ENCODE assay signal across 11 cellular contexts in the genomic region with DNA sequence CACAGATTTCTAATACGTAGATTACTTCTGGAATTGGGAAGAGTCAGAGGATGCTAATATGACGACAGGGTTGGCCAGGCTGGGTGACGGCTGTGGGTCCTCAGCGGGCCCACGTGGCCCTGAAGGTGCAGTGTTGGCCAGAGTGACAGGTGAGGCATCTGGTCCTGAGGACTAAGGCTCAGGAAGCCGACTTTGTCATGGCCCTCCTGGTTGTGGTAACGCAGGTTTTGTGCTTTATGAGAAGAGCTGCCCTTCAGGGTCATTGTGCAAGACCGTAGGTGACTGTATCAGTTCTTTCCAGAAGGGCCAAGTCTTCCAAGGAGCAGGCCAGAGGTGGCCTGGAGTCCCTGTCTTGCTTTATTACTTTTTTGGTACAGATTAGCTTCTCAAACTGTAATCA. TPM values are rescaled to one million over a fixed set of nuclear protein-coding genes. Genes with fewer than 3 reads are reported as not detected.
A peak's percentile ranks its signal among the peaks of the same experiment; 100 is the strongest.
DNase-seq lines count a peak whose midpoint lies in the region; ATAC-seq and TF ChIP-seq lines count a peak whose summit lies in the region.
"Had no signal": no experiment of that assay in that cellular context is flagged by ENCODE, and none has a peak within 500 bp of the region (broad histone marks: within the 10 kb centered on the region; RNA-seq: fewer than 3 reads in every experiment).

No MANE protein-coding gene starts in this region.

- no peak overlapping the region for H3K18ac ChIP-seq in neuronal stem cell (ENCODE audit: low read length)

- no peak overlapping the region for H4K8ac ChIP-seq in neuronal stem cell (ENCODE audit: low read depth, low read length)

- 91% methylated on average over 8 of the region's 8 CpGs for whole genome bisulfite sequencing in smooth muscle cell (ENCODE audit: low lambda C conversion rate)
- WGBS in neuronal stem cell (ENCODE audit: extremely low coverage in 2 of 2, insufficient read length in 2 of 2, insufficient replicate concordance in 1 of 2), 2 donors = no CpG with 5 or more reads among the region's 8 CpGs
- 54% methylated on average over 8 of the region's 8 CpGs for WGBS in prostate gland

- no peak overlapping the region for H4K91ac ChIP-seq in neuronal stem cell (ENCODE audit: low read depth, low read length, poor library complexity)

- POLR2A ChIA-PET in OCI-LY7 (lab: Charles Lee) = interaction anchor here (0.9 kb wide), 1 partner anchor 43 kb away, joined by 3 read pairs; no protein-coding TSS in a partner anchor

- H3K4me3 Mint-ChIP-seq in activated naive CD4-positive, alpha-beta T cell treated with anti-CD3 and anti-CD28 coated beads for 36 hours = peak overlapping the region; percentile 12
- H3K4me3 Mint-ChIP-seq in effector memory CD8-positive, alpha-beta T cell = peak overlapping the region; percentile 34 to 94

- no TSS peak for BruUV-seq in OCI-LY7 (replicated peaks; lab: Mats Ljungman, UMichigan)

- no peak overlapping the region for H3K4ac ChIP-seq in neuronal stem cell (ENCODE audit: low read length)

- TF ChIP-seq POLR2A in prostate gland (IDR thresholded peaks at IDR 0.05) = no peak

- H3K27ac Mint-ChIP-seq in activated naive CD4-positive, alpha-beta T cell treated with anti-CD3 and anti-CD28 coated beads for 36 hours = peak overlapping the region; percentile 9
- peak overlapping the region in 1 of 2 donors; percentile 89 for H3K27ac Mint-ChIP-seq in effector memory CD8-positive, alpha-beta T cell

- H3K9me3 Mint-ChIP-seq in activated naive CD4-positive, alpha-beta T cell treated with anti-CD3 and anti-CD28 coated beads for 36 hours = no peaks in the 10 kb centered on the region
- no peaks in the 10 kb centered on the region for H3K9me3 Mint-ChIP-seq in effector memory CD8-positive, alpha-beta T cell

- DNase-seq in activated naive CD4-positive, alpha-beta T cell treated with anti-CD3 and anti-CD28 coated beads for 36 hours = no peak
- DNase-seq in activated naive CD4-positive, alpha-beta T cell (lab: John Stamatoyannopoulos, UW) = no peak
- DNase-seq in OCI-LY7 (ENCODE audit: low spot score) (no peak), smooth muscle cell (lab: John Stamatoyannopoulos, UW; ENCODE audit: unreplicated experiment) (no peak), neuronal stem cell (ENCODE audit: low spot score) (no peak), prostate gland (ENCODE audit: low spot score) (no peak), SJCRH30 (no peak)
- DNase-seq in effector memory CD8-positive, alpha-beta T cell = no peak
- DNase-seq: cortex of kidney, NCI-H2029, Right ventricle myocardium superior had no signal

- no peak overlapping the region for H2BK12ac ChIP-seq in neuronal stem cell (ENCODE audit: low read length)

- H3K4me1 ChIP-seq in OCI-LY7 (ENCODE audit: insufficient read depth, low read length, poor library complexity, severe bottlenecking) (peaks cover 20% of the 10 kb centered on the region), smooth muscle cell (ENCODE audit: low read depth) (peaks cover 16% of the 10 kb centered on the region), neuronal stem cell (ENCODE audit: control insufficient read depth in 2 of 2, insufficient read depth in 1 of 2, low read depth in 1 of 2, low read length in 2 of 2) (peaks cover 8 to 10% of the 10 kb centered on the region in 2 donors), prostate gland (replicated peaks) (peaks cover 5% of the 10 kb centered on the region), SJCRH30 (0 out of 2 replicates have a peak, but pooled peaks cover 3% of the 10 kb centered on the region)

- no peaks in the 10 kb centered on the region for H3K27me3 ChIP-seq in smooth muscle cell (ENCODE audit: low read depth)
- H3K27me3 ChIP-seq in neuronal stem cell (ENCODE audit: control insufficient read depth in 3 of 3, insufficient read depth in 3 of 3, low read depth in 1 of 3, low read length in 3 of 3) = no peaks in the 10 kb centered on the region
- no peaks in the 10 kb centered on the region for H3K27me3 ChIP-seq in prostate gland (replicated peaks; ENCODE audit: insufficient read depth)
- no peaks in the 10 kb centered on the region for H3K27me3 ChIP-seq in SJCRH30

- H4K20me1 ChIP-seq in OCI-LY7 (ENCODE audit: insufficient read depth, low read length) (peaks cover 34% of the 10 kb centered on the region), smooth muscle cell (ENCODE audit: low read depth) (peaks cover 72% of the 10 kb centered on the region)

- H3K79me2 ChIP-seq in OCI-LY7 (ENCODE audit: insufficient read depth, low read depth, low read length) = peaks cover 80% of the 10 kb centered on the region
- peaks cover 80% of the 10 kb centered on the region for H3K79me2 ChIP-seq in smooth muscle cell (ENCODE audit: low read depth)

- H3K36me3 ChIP-seq in OCI-LY7 (ENCODE audit: insufficient read depth, low read length) (peaks cover 59% of the 10 kb centered on the region), smooth muscle cell (ENCODE audit: low read depth) (peaks cover 4% of the 10 kb centered on the region), neuronal stem cell (replicated peaks in 1 of 2; ENCODE audit: control insufficient read depth in 2 of 2, insufficient read depth in 2 of 2, low read length in 2 of 2) (peaks cover 11 to 62% of the 10 kb centered on the region in 2 donors), prostate gland (peaks cover 0 to 4% of the 10 kb centered on the region in 2 donors), SJCRH30 (peaks cover 55% of the 10 kb centered on the region)

- no peak overlapping the region for H2AK5ac ChIP-seq in neuronal stem cell (ENCODE audit: low read depth, low read length)

- H3K14ac ChIP-seq in neuronal stem cell (ENCODE audit: low read length) = no peak overlapping the region

- CTCF ChIA-PET in activated naive CD4-positive, alpha-beta T cell treated with anti-CD3 and anti-CD28 coated beads for 36 hours (lab: Charles Lee) = interaction anchor here (1.2 to 1.8 kb wide), 2 partner anchors 9 to 27 kb away, joined by 4 read pairs; no protein-coding TSS in a partner anchor
- CTCF ChIA-PET in OCI-LY7 (lab: Charles Lee; ENCODE audit: unreplicated experiment) = no interaction called here

- H3F3A ChIP-seq in smooth muscle cell (ENCODE audit: low read depth) = peaks cover 4% of the 10 kb centered on the region

- no peaks in the 10 kb centered on the region for H3K27me3 Mint-ChIP-seq in activated naive CD4-positive, alpha-beta T cell treated with anti-CD3 and anti-CD28 coated beads for 36 hours (ENCODE audit: low read depth)
- no peaks in the 10 kb centered on the region for H3K27me3 Mint-ChIP-seq in effector memory CD8-positive, alpha-beta T cell

- H3K9me3 ChIP-seq in OCI-LY7 (ENCODE audit: low read length) (no peaks in the 10 kb centered on the region), smooth muscle cell (replicated peaks; ENCODE audit: low read depth) (no peaks in the 10 kb centered on the region), neuronal stem cell (replicated peaks in 1 of 2; ENCODE audit: control insufficient read depth in 2 of 2, insufficient read depth in 1 of 2, low read depth in 1 of 2, low read length in 2 of 2) (peaks cover 0 to 2% of the 10 kb centered on the region in 2 donors), prostate gland (no peaks in the 10 kb centered on the region), SJCRH30 (replicated peaks) (no peaks in the 10 kb centered on the region)

- H3K23ac ChIP-seq in neuronal stem cell (ENCODE audit: low read depth, low read length, poor library complexity) = no peak overlapping the region

- H3K9me2 ChIP-seq in OCI-LY7 (ENCODE audit: insufficient read depth, low read length) = no peaks in the 10 kb centered on the region

- H3K4me3 ChIP-seq in OCI-LY7 (ENCODE audit: low read depth, low read length, poor library complexity, severe bottlenecking) (peak overlapping the region; percentile 91), smooth muscle cell (no peak overlapping the region), neuronal stem cell (ENCODE audit: low read length in 2 of 2) (no peak overlapping the region), prostate gland (no peak overlapping the region), SJCRH30 (no peak overlapping the region)

- H2BK120ac ChIP-seq in neuronal stem cell (ENCODE audit: low read depth, low read length) = no peak overlapping the region

- intact Hi-C loops in activated naive CD4-positive, alpha-beta T cell treated with anti-CD3 and anti-CD28 coated beads for 36 hours (cut with micrococcal nuclease) = no loop called here
- intact Hi-C loops in OCI-LY7 (cut with micrococcal nuclease; ENCODE audit: unreplicated experiment) (loop anchor here (10.0 kb wide), 1 partner anchor 782 kb away; the partner anchor contains the start of gene PSMG3), prostate gland (cut with DNase I) (loop anchor here (10.0 kb wide), 1 partner anchor 782 kb away; the partner anchor contains the start of gene PSMG3)

- peaks cover 9% of the 10 kb centered on the region for H3K79me1 ChIP-seq in neuronal stem cell (ENCODE audit: low read depth, low read length)

- no peak for ATAC-seq in effector memory CD8-positive, alpha-beta T cell (replicated peaks)

- H3K27ac ChIP-seq in OCI-LY7 (ENCODE audit: low read depth, low read length, poor library complexity, severe bottlenecking) = no peak overlapping the region
- peak overlapping the region; percentile 79 for H3K27ac ChIP-seq in smooth muscle cell (ENCODE audit: low read depth)
- no peak overlapping the region for H3K27ac ChIP-seq in neuronal stem cell (replicated peaks; ENCODE audit: low read length)
- H3K27ac ChIP-seq in prostate gland = no peak overlapping the region
- no peak overlapping the region for H3K27ac ChIP-seq in SJCRH30

- TF ChIP-seq CTCF in OCI-LY7 (conservative IDR thresholded peaks at IDR 0.05; ENCODE audit: low read length) = no peak
- TF ChIP-seq CTCF in smooth muscle cell (IDR thresholded peaks at IDR 0.05; ENCODE audit: borderline replicate concordance, insufficient read depth, poor library complexity, severe bottlenecking) = no peak
- no peak for TF ChIP-seq CTCF in prostate gland (IDR thresholded peaks at IDR 0.05)

- peak overlapping the region; percentile 79 for H3K4me2 ChIP-seq in OCI-LY7 (ENCODE audit: low read length)
- peak overlapping the region; percentile 97 for H3K4me2 ChIP-seq in smooth muscle cell
- no peak overlapping the region for H3K4me2 ChIP-seq in neuronal stem cell (ENCODE audit: insufficient read depth, low read length, poor library complexity, severe bottlenecking)

- H3K36me3 Mint-ChIP-seq in activated naive CD4-positive, alpha-beta T cell treated with anti-CD3 and anti-CD28 coated beads for 36 hours (ENCODE audit: low read depth) = peaks cover 28% of the 10 kb centered on the region
- H3K36me3 Mint-ChIP-seq in effector memory CD8-positive, alpha-beta T cell (ENCODE audit: insufficient read depth) = peaks cover 55% of the 10 kb centered on the region

- H2BK15ac ChIP-seq in neuronal stem cell (ENCODE audit: low read length) = no peak overlapping the region

- no peak overlapping the region for H3K9ac ChIP-seq in smooth muscle cell (ENCODE audit: low read depth)
- no peak overlapping the region for H3K9ac ChIP-seq in neuronal stem cell (ENCODE audit: low read depth, low read length, poor library complexity)

- peaks cover 46% of the 10 kb centered on the region for H3K4me1 Mint-ChIP-seq in activated naive CD4-positive, alpha-beta T cell treated with anti-CD3 and anti-CD28 coated beads for 36 hours (ENCODE audit: low read depth)
- H3K4me1 Mint-ChIP-seq in effector memory CD8-positive, alpha-beta T cell (ENCODE audit: low read depth in 2 of 2) = peaks cover 36 to 46% of the 10 kb centered on the region in 2 donors

- H2AFZ ChIP-seq in OCI-LY7 (ENCODE audit: low read length) = no peak overlapping the region
- H2AFZ ChIP-seq in smooth muscle cell (ENCODE audit: low read depth) = no peak overlapping the region
- no peak overlapping the region for H2AFZ ChIP-seq in neuronal stem cell (ENCODE audit: low read length)

- H2BK5ac ChIP-seq in neuronal stem cell (ENCODE audit: low read length) = no peak overlapping the region

RNA-seq across cellular contexts. Expression of gene EIF3B, which starts 2.5 kb away (rescaled TPM):
- total RNA-seq in activated naive CD4-positive, alpha-beta T cell treated with anti-CD3 and anti-CD28 coated beads for 36 hours = 100 to 1,000 TPM; 156 to 159 TPM
- total RNA-seq in OCI-LY7 (2014; rRNA removed; shearing (Covaris generic)) = 181 and 241 TPM in 2 replicates
- total RNA-seq in OCI-LY7 (2022) (201 and 225 TPM in 2 replicates), smooth muscle cell (85.8 and 96.1 TPM in 2 replicates), prostate gland (100 to 1,000 TPM; 141 to 220 TPM)
- polyA plus RNA-seq in smooth muscle cell = 112 and 146 TPM in 2 replicates
- 81.1 TPM for polyA plus RNA-seq in neuronal stem cell (2013, experiment 1 of 2)
- polyA plus RNA-seq in neuronal stem cell (2013, experiment 2 of 2) = 83.2 TPM
- 205 and 212 TPM in 2 replicates for total RNA-seq in SJCRH30 (2014; rRNA removed; shearing (Covaris generic))

RNA-seq across cellular contexts. Expression of gene SNX8, which starts 42.9 kb away (rescaled TPM):
- total RNA-seq in activated naive CD4-positive, alpha-beta T cell treated with anti-CD3 and anti-CD28 coated beads for 36 hours = 10 to 100 TPM; 28.7 to 29.6 TPM
- total RNA-seq in OCI-LY7 (2014; rRNA removed; shearing (Covaris generic)) = 4.3 and 12.1 TPM in 2 replicates
- total RNA-seq in OCI-LY7 (2022) (42.0 and 50.2 TPM in 2 replicates), smooth muscle cell (12.8 and 49.9 TPM in 2 replicates), prostate gland (10 to 100 TPM; 10.7 to 29.2 TPM)
- polyA plus RNA-seq in smooth muscle cell = 46.9 and 56.4 TPM in 2 replicates
- polyA plus RNA-seq in neuronal stem cell (2013, experiment 1 of 2) = 10.4 TPM
- 12.5 TPM for polyA plus RNA-seq in neuronal stem cell (2013, experiment 2 of 2)
- total RNA-seq in SJCRH30 (2014; rRNA removed; shearing (Covaris generic)) = 18.0 and 27.5 TPM in 2 replicates

RNA-seq across cellular contexts. Expression of gene CHST12, which starts 46.2 kb away (rescaled TPM):
- total RNA-seq in activated naive CD4-positive, alpha-beta T cell treated with anti-CD3 and anti-CD28 coated beads for 36 hours = under 1 TPM; 0.62 to 0.64 TPM
- total RNA-seq in OCI-LY7 (2014; rRNA removed; shearing (Covaris generic)) = 3.1 and 3.9 TPM in 2 replicates
- total RNA-seq in OCI-LY7 (2022) (41.2 and 43.4 TPM in 2 replicates), smooth muscle cell (7.5 and 10.1 TPM in 2 replicates), prostate gland (10 to 100 TPM; 22.4 to 36.1 TPM)
- 15.0 and 19.7 TPM in 2 replicates for polyA plus RNA-seq in smooth muscle cell
- polyA plus RNA-seq in neuronal stem cell (2013, experiment 1 of 2) = 12.5 TPM
- 12.7 TPM for polyA plus RNA-seq in neuronal stem cell (2013, experiment 2 of 2)
- 7.4 and 7.8 TPM in 2 replicates for total RNA-seq in SJCRH30 (2014; rRNA removed; shearing (Covaris generic))
